ENCODE assay signal across 27 cellular contexts in genomic region chr3:80334534-80334933, GRCh38.
"Had no signal": no experiment of that assay in that cellular context is flagged by ENCODE, and none has a peak within 500 bp of the region (broad histone marks: within the 10 kb centered on the region; RNA-seq: fewer than 3 reads in every experiment).

No MANE protein-coding gene starts in this region.

- DNase-seq: colonic mucosa; cortex of kidney; dermis blood vessel endothelial cell; dorsolateral prefrontal cortex; effector CD4-positive, alpha-beta T cell; effector CD8-positive, alpha-beta T cell; effector memory CD4-positive, alpha-beta T cell; effector memory CD8-positive, alpha-beta T cell; endodermal cell; erythroblast; esophagus squamous epithelium; foreskin fibroblast; foreskin keratinocyte; foreskin melanocyte; gastrocnemius medialis; glutamatergic neuron; head of caudate nucleus; heart left ventricle; heart right ventricle had no signal

- H3K36me3 ChIP-seq: colonic mucosa, esophagus muscularis mucosa, esophagus squamous epithelium, gastrocnemius medialis, gastroesophageal sphincter, heart left ventricle, heart right ventricle had no signal

- H3K27ac ChIP-seq: colonic mucosa, coronary artery, dorsolateral prefrontal cortex, epithelial cell of prostate, esophagus muscularis mucosa, esophagus squamous epithelium, foreskin keratinocyte, gastrocnemius medialis, gastroesophageal sphincter, heart left ventricle, heart right ventricle had no signal

- H3K4me1 ChIP-seq: colonic mucosa, esophagus muscularis mucosa, esophagus squamous epithelium, foreskin keratinocyte, gastrocnemius medialis, gastroesophageal sphincter, heart left ventricle, heart right ventricle had no signal

- H3K9me3 ChIP-seq: colonic mucosa, esophagus muscularis mucosa, gastrocnemius medialis, gastroesophageal sphincter, heart left ventricle had no signal

- ATAC-seq: effector memory CD8-positive, alpha-beta T cell; esophagus mucosa; foreskin keratinocyte; gastrocnemius medialis; gastroesophageal sphincter; heart left ventricle; heart right ventricle had no signal

- FAIRE-seq: colon, endometrium, endothelial cell of umbilical vein had no signal

- H3K4me3 ChIP-seq: colonic mucosa, coronary artery, dorsolateral prefrontal cortex, esophagus muscularis mucosa, esophagus squamous epithelium, gastrocnemius medialis, gastroesophageal sphincter, heart left ventricle, heart right ventricle had no signal

- H3K27me3 ChIP-seq: colonic mucosa, dorsolateral prefrontal cortex, esophagus muscularis mucosa, esophagus squamous epithelium, foreskin keratinocyte, gastrocnemius medialis, gastroesophageal sphincter, heart left ventricle, heart right ventricle had no signal
